In the genomic region with DNA sequence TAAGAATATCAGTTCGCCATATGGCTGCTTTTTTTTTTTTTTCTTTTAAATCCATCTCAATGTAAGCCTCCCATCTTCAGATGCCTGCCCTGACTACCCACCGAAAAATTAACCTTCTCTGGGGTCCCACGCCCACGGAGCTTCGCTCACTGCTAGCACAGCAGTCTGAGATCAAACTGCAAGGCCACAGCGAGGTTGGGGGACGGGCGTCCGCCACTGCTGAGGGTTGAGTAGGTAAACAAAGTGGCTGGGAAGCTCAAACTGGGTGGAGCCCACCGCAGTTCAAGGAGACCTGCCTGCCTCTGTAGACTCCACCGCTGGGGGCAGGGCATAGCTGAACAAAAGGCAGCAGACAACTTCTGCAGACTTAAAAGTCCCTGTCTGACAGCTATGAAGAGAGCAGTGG, we compare ENCODE assay signal across 8 cellular contexts.
A peak's percentile ranks its signal among the peaks of the same experiment; 100 is the strongest.
DNase-seq lines count a peak whose midpoint lies in the region; ATAC-seq and TF ChIP-seq lines count a peak whose summit lies in the region.
"Not testable (repeated sequence)": the region's sequence is repeated elsewhere in the genome, so short reads cannot be mapped to it uniquely, and the experiment has no call there.

No MANE protein-coding gene starts in this region.

- peak overlapping the region; percentile 34 for H3K4me3 Mint-ChIP-seq in CD4-positive, alpha-beta T cell
- not testable (repeated sequence) for H3K4me3 Mint-ChIP-seq in activated CD4-positive, alpha-beta T cell treated with anti-CD3 and anti-CD28 coated beads, Interleukin-2, amount 10 ng/mL, durations not matched to agents 7 days and 5 days

- H3K9ac ChIP-seq in OCI-LY1 (ENCODE audit: low read length); parathyroid adenoma: not testable (repeated sequence)

- not testable (repeated sequence) for H3K4me3 ChIP-seq in OCI-LY1 (ENCODE audit: low read depth, low read length, poor library complexity, severe bottlenecking)
- H3K4me3 ChIP-seq in parathyroid adenoma (ENCODE audit: low read depth, low read length) = peak overlapping the region; percentile 1

- H3K27me3 ChIP-seq in CD4-positive, alpha-beta T cell (ENCODE audit: control insufficient read depth, insufficient read depth, low read length); OCI-LY1 (ENCODE audit: insufficient read depth, low read length); parathyroid adenoma (ENCODE audit: control insufficient read depth, insufficient read depth, low read length): not testable (repeated sequence)

- not testable (repeated sequence) for H3K27me3 Mint-ChIP-seq in CD4-positive, alpha-beta T cell; activated CD4-positive, alpha-beta T cell treated with anti-CD3 and anti-CD28 coated beads, Interleukin-2, amount 10 ng/mL, durations not matched to agents 7 days and 5 days

- H3K27ac ChIP-seq in CD4-positive, alpha-beta T cell (ENCODE audit: low read depth, low read length); OCI-LY1 (ENCODE audit: low read depth, low read length, poor library complexity, severe bottlenecking): not testable (repeated sequence)
- H3K27ac ChIP-seq in parathyroid adenoma = peak overlapping the region; percentile 95

- H4K20me1 ChIP-seq in OCI-LY1 (ENCODE audit: insufficient read depth, low read length) = not testable (repeated sequence)

- CTCF ChIA-PET in CD4-positive, alpha-beta T cell (lab: Charles Lee) = interaction anchor here (0.7 to 1.3 kb wide), 3 partner anchors 77 to 1921 kb away, joined by 3 to 4 read pairs (median 3); no protein-coding TSS in a partner anchor
- CTCF ChIA-PET in activated CD4-positive, alpha-beta T cell treated with anti-CD3 and anti-CD28 coated beads, Interleukin-2, amount 10 ng/mL, durations not matched to agents 7 days and 5 days (lab: Charles Lee) = interaction anchor here (0.8 to 1.5 kb wide), 2 partner anchors 9 to 58 kb away, joined by 3 to 4 read pairs; no protein-coding TSS in a partner anchor

- POLR2A ChIA-PET in CD4-positive, alpha-beta T cell (lab: Charles Lee) = interaction anchor here (0.6 to 1.9 kb wide), 8 partner anchors 10 to 1978 kb away, joined by 3 to 8 read pairs (median 3); no protein-coding TSS in a partner anchor
- POLR2A ChIA-PET in activated CD4-positive, alpha-beta T cell treated with anti-CD3 and anti-CD28 coated beads, Interleukin-2, amount 10 ng/mL, durations not matched to agents 7 days and 5 days (lab: Charles Lee) = not testable (repeated sequence)

- peaks cover 17% of the 10 kb centered on the region for H3K36me3 Mint-ChIP-seq in CD4-positive, alpha-beta T cell (ENCODE audit: low read depth)
- H3K36me3 Mint-ChIP-seq in activated CD4-positive, alpha-beta T cell treated with anti-CD3 and anti-CD28 coated beads, Interleukin-2, amount 10 ng/mL, durations not matched to agents 7 days and 5 days (ENCODE audit: low read depth) = not testable (repeated sequence)

- peaks cover 28% of the 10 kb centered on the region for H3K4me1 Mint-ChIP-seq in CD4-positive, alpha-beta T cell (ENCODE audit: low read depth)
- peaks cover 17% of the 10 kb centered on the region for H3K4me1 Mint-ChIP-seq in activated CD4-positive, alpha-beta T cell treated with anti-CD3 and anti-CD28 coated beads, Interleukin-2, amount 10 ng/mL, durations not matched to agents 7 days and 5 days

- not testable (repeated sequence) for H2AFZ ChIP-seq in OCI-LY1 (ENCODE audit: low read length); parathyroid adenoma

- peak in 9 of 10 experiments; percentile 20 to 55 (median 31) for DNase-seq in CD4-positive, alpha-beta T cell
- DNase-seq in activated CD4-positive, alpha-beta T cell treated with anti-CD3 and anti-CD28 coated beads, Interleukin-2, amount 10 ng/mL, durations not matched to agents 7 days and 5 days = peak; percentile 42
- DNase-seq in activated CD8-positive, alpha-beta memory T cell treated with anti-CD3 and anti-CD28 coated beads, Interleukin-2, amount 50 U/mL, for 4 hours = peak; percentile 46
- peak; percentile 50 for DNase-seq in activated gamma-delta T cell treated with Interleukin-2 at 50 U/mL for 16 hours
- peak; percentile 4 for DNase-seq in central memory CD4-positive, alpha-beta T cell
- peak in 5 of 6 experiments; percentile 5 to 62 (median 14) for DNase-seq in stimulated activated naive CD4-positive, alpha-beta T cell (lab: John Stamatoyannopoulos, UW)

- H3K9me3 ChIP-seq in CD4-positive, alpha-beta T cell (ENCODE audit: control insufficient read depth, low read length); OCI-LY1 (ENCODE audit: low read length); parathyroid adenoma (ENCODE audit: control insufficient read depth, low read length): not testable (repeated sequence)

- H3K9me2 ChIP-seq in OCI-LY1 (ENCODE audit: low read depth, low read length) = not testable (repeated sequence)

- H3K4me2 ChIP-seq in OCI-LY1 (ENCODE audit: low read length) = not testable (repeated sequence)
- peak overlapping the region; percentile 21 for H3K4me2 ChIP-seq in parathyroid adenoma (ENCODE audit: low read length)

- not testable (repeated sequence) for H3F3A ChIP-seq in OCI-LY1 (ENCODE audit: insufficient read depth, low read length)

- H3K79me2 ChIP-seq in OCI-LY1 (ENCODE audit: insufficient read depth, low read length) = not testable (repeated sequence)
- peaks cover 17% of the 10 kb centered on the region for H3K79me2 ChIP-seq in parathyroid adenoma

- not testable (repeated sequence) for H3K9me3 Mint-ChIP-seq in CD4-positive, alpha-beta T cell; activated CD4-positive, alpha-beta T cell treated with anti-CD3 and anti-CD28 coated beads, Interleukin-2, amount 10 ng/mL, durations not matched to agents 7 days and 5 days

- peak; percentile 23 for TF ChIP-seq CTCF in CD4-positive, alpha-beta T cell (IDR thresholded peaks at IDR 0.05)
- TF ChIP-seq CTCF in OCI-LY1 (IDR thresholded peaks at IDR 0.05; ENCODE audit: low read length) (0 out of 2 replicates have a peak, but pooled peaks have one; percentile 4), parathyroid adenoma (IDR thresholded peaks at IDR 0.05) (peak; percentile 24)

- peak overlapping the region; percentile 76 for H3K27ac Mint-ChIP-seq in CD4-positive, alpha-beta T cell
- peak overlapping the region; percentile 65 for H3K27ac Mint-ChIP-seq in activated CD4-positive, alpha-beta T cell treated with anti-CD3 and anti-CD28 coated beads, Interleukin-2, amount 10 ng/mL, durations not matched to agents 7 days and 5 days

- not testable (repeated sequence) for H3K36me3 ChIP-seq in OCI-LY1 (ENCODE audit: insufficient read depth, low read length); parathyroid adenoma (ENCODE audit: control insufficient read depth, insufficient read depth, low read length)

- peak; percentile 26 for ATAC-seq in CD4-positive, alpha-beta T cell (ENCODE audit: poor library complexity)

- intact Hi-C loops in CD4-positive, alpha-beta T cell (cut with DNase I, micrococcal nuclease) = not testable (repeated sequence)

- not testable (repeated sequence) for H3K4me1 ChIP-seq in OCI-LY1 (ENCODE audit: insufficient read depth, low read length, severe bottlenecking)
- peaks cover 55% of the 10 kb centered on the region for H3K4me1 ChIP-seq in parathyroid adenoma
